In the genomic region with DNA sequence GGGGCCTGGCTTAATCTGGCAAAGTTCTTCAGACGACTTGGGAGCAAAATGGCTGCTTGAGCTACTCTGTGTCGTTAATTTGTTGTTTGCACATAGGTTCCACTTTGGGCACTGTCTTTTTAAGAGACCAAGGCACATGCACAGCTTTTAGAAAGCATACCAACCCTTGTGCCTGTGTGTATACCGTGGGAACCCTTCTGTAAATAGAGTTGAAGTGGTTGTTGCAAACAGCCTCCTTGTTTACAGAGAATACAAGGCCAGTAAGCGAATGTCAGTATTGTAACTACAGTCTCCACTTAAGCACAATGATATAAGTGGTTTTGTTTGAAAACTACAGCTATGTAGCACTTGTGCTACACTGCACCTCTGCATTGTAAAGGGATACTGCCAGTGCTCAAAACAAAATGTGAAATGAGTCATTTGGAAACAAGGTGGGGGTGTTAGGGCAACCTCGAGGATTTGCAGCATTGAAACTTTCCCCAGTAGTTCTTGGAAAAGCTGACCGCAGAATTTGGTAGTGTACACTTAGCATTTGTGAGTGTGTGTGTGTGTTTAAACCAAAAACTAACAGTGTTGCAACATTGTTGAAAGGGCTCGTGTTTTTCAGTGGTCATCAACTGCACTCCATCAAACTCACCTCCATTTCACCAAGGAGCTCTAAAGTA, we compare ENCODE assay signal across 8 cellular contexts.
DNase-seq lines count a peak whose midpoint lies in the region; ATAC-seq and TF ChIP-seq lines count a peak whose summit lies in the region.

No MANE protein-coding gene starts in this region.

- peak overlapping the region; percentile 70 for H3K27ac Mint-ChIP-seq in T-helper 2 cell treated with Interferon-gamma antibody and Interleukin-4, amounts not matched to agents 5 μg/mL and 100 μg/mL, for 36 hours

- peaks cover 82% of the 10 kb centered on the region for H3K36me3 Mint-ChIP-seq in T-helper 2 cell treated with Interferon-gamma antibody and Interleukin-4, amounts not matched to agents 5 μg/mL and 100 μg/mL, for 36 hours (ENCODE audit: low read depth)

- H3K4me3 ChIP-seq in GM12865 (ENCODE audit: low read depth, low read length) (no peak overlapping the region), lung (no peak overlapping the region), esophagus squamous epithelium (no peak overlapping the region)

- peak overlapping the region; percentile 74 for H3K4me3 Mint-ChIP-seq in T-helper 2 cell treated with Interferon-gamma antibody and Interleukin-4, amounts not matched to agents 5 μg/mL and 100 μg/mL, for 36 hours

- no peak for TF ChIP-seq POLR2A in esophagus squamous epithelium (IDR thresholded peaks at IDR 0.05)

- TF ChIP-seq CTCF in GM12865 (IDR thresholded peaks at IDR 0.05; ENCODE audit: insufficient read depth, low read depth, low read length, missing control alignments) (no peak), lung (IDR thresholded peaks at IDR 0.05; ENCODE audit: control extremely low read depth, extremely low read depth) (no peak), esophagus squamous epithelium (IDR thresholded peaks at IDR 0.05) (no peak)

- intact Hi-C loops in esophagus squamous epithelium (cut with DNase I) = no loop called here

- H3K27ac ChIP-seq in lung (ENCODE audit: low read depth in 1 of 2, low read length in 1 of 2) (peak overlapping the region in 1 of 2 donors; percentile 81), esophagus squamous epithelium (no peak overlapping the region)

- H3K9me3 ChIP-seq in lung (ENCODE audit: control insufficient read depth in 2 of 2, insufficient read depth in 1 of 2, low read length in 1 of 2) = no peaks in the 10 kb centered on the region
- no peaks in the 10 kb centered on the region for H3K9me3 ChIP-seq in esophagus squamous epithelium

- peaks cover 52% of the 10 kb centered on the region for H3K4me1 Mint-ChIP-seq in T-helper 2 cell treated with Interferon-gamma antibody and Interleukin-4, amounts not matched to agents 5 μg/mL and 100 μg/mL, for 36 hours (ENCODE audit: low read depth)

- no peaks in the 10 kb centered on the region for H3K4me1 ChIP-seq in lung (ENCODE audit: control insufficient read depth in 2 of 2, insufficient read depth in 2 of 2, low read length in 2 of 2)
- H3K4me1 ChIP-seq in esophagus squamous epithelium = no peaks in the 10 kb centered on the region

- DNase-seq in GM12865 (ENCODE audit: low read depth) (peak; percentile 76), lung (ENCODE audit: low spot score) (peak; percentile 48), NCI-H187 treated with DMSO at 0.1 percent for 48 hours (lab: John Stamatoyannopoulos, UW) (no peak), superior temporal gyrus (ENCODE audit: extremely low spot score) (no peak), esophagus squamous epithelium (lab: John Stamatoyannopoulos, UW) (no peak), OCI-M2 (lab: John Stamatoyannopoulos, UW; ENCODE audit: unreplicated experiment) (no peak)
- DNase-seq in T-helper 2 cell treated with Interferon-gamma antibody and Interleukin-4, amounts not matched to agents 5 μg/mL and 100 μg/mL, for 36 hours (ENCODE audit: low spot score) = peak; percentile 84

- ATAC-seq in HG02623 (IDR thresholded peaks at IDR 0.05; ENCODE audit: unreplicated experiment) (peak; percentile 51), lung (ENCODE audit: insufficient read depth, low FRiP score) (peak; percentile 83)

- H3K9me3 Mint-ChIP-seq in T-helper 2 cell treated with Interferon-gamma antibody and Interleukin-4, amounts not matched to agents 5 μg/mL and 100 μg/mL, for 36 hours = peaks cover 7% of the 10 kb centered on the region

- peaks cover 3 to 21% of the 10 kb centered on the region in 2 donors for H3K36me3 ChIP-seq in lung (ENCODE audit: control insufficient read depth in 2 of 2, insufficient read depth in 2 of 2, low read length in 2 of 2)
- H3K36me3 ChIP-seq in esophagus squamous epithelium = peaks cover 0 to 80% (median 0%) of the 10 kb centered on the region in 3 donors

- WGBS in lung, 2 donors = 49 to 73% methylated on average over 7 of the region's 7 CpGs
- 66 to 76% methylated on average over 7 of the region's 7 CpGs for WGBS in esophagus squamous epithelium, 2 donors

- H3K27me3 ChIP-seq in lung (ENCODE audit: control insufficient read depth, insufficient read depth) = no peaks in the 10 kb centered on the region
- no peaks in the 10 kb centered on the region for H3K27me3 ChIP-seq in esophagus squamous epithelium

- H3K27me3 Mint-ChIP-seq in T-helper 2 cell treated with Interferon-gamma antibody and Interleukin-4, amounts not matched to agents 5 μg/mL and 100 μg/mL, for 36 hours (ENCODE audit: low read depth) = no peaks in the 10 kb centered on the region

Comparison
In these comparisons a context has a peak if more than half of its experiments do, and no peak if none do; other contexts are left out.
1. DNase-seq: peak in GM12865 (single experiment), T-helper 2 cell treated with Interferon-gamma antibody and Interleukin-4, amounts not matched to agents 5 μg/mL and 100 μg/mL, for 36 hours (single experiment) and lung (single experiment); none in NCI-H187 treated with DMSO at 0.1 percent for 48 hours (single experiment), superior temporal gyrus (single experiment), esophagus squamous epithelium (single experiment) and OCI-M2 (single experiment).